Comparison of ENCODE assay signal across 8 cellular contexts in the genomic region with DNA sequence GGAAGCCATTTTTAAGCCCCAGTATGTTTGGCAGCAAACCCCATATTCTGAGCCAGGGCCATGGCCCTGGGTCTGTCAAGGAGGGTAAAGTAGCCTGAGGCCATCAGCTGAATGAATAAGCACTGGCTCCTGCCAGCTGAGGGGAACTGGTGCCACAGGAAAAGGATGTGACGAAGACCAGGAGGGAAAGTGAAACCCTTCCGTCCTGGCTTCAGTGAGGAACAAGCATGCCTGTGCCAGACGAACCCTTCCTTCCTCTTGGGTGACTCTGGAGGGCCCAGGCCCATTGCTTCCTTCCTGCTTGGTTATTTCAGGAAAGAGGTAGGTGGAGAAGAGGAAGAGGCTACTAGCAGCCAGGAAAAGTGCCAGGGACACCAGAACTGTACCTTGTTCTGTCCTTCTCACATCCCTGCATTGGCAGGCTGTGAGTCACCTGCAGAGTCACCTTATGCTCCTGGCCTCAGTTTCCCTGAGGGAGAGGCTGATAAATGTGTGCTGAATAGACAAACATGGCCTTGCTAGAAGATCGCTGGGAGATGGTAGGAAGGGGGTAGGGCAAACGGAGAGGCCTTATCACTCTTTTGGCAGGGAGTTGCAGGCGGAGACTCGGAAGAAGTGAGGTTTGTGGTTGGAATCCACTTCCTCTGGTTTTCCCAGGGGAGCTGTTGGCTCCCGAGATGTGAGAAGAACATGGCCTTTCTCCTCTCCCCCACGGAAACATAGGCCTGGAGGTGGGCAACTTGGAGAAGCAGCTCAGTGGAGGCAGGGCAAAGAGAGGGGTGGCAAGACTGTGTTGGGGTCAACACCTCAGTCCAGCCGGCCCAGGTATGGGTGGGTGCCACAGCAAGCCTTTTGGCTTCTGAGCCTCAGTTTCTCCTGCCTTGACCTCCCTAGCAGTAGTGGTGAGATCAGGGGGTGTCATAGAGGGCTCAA. TPM values are rescaled to one million over a fixed set of nuclear protein-coding genes. Genes with fewer than 3 reads are reported as not detected.
DNase-seq lines count a peak whose midpoint lies in the region; ATAC-seq, FAIRE-seq and TF ChIP-seq lines count a peak whose summit lies in the region.

No MANE protein-coding gene starts in this region.

- TF ChIP-seq CTCF in GM12864 (IDR thresholded peaks at IDR 0.05; ENCODE audit: low read depth, low read length, missing control alignments) (no peak), RWPE1 (conservative IDR thresholded peaks at IDR 0.05; ENCODE audit: low read depth) (no peak), progenitor cell of endocrine pancreas (IDR thresholded peaks at IDR 0.05; ENCODE audit: unreplicated experiment) (no peak), D721Med (IDR thresholded peaks at IDR 0.05; ENCODE audit: insufficient read depth, missing control alignments) (no peak)

- H3K9me3 Mint-ChIP-seq in progenitor cell of endocrine pancreas (ENCODE audit: low read depth): no peaks in the 10 kb centered on the region

- no peaks in the 10 kb centered on the region for H3K27me3 Mint-ChIP-seq in progenitor cell of endocrine pancreas

- DNase-seq in GM12864 (ENCODE audit: low read depth) (no peak), RWPE1 (ENCODE audit: low spot score) (peak; percentile 84), globus pallidus (ENCODE audit: low spot score) (peak; percentile 76), progenitor cell of endocrine pancreas (ENCODE audit: low spot score, unreplicated experiment) (no peak), ureter (ENCODE audit: low spot score) (peak; percentile 71), D721Med (ENCODE audit: insufficient read length, low spot score) (no peak)
- peak; percentile 50 for DNase-seq in activated effector memory CD4-positive, alpha-beta T cell treated with Interleukin-2 at 50 U/mL for 16 hours

- peak overlapping the region; percentile 77 for H3K27ac ChIP-seq in RWPE1

- H3K27ac Mint-ChIP-seq in progenitor cell of endocrine pancreas: peak overlapping the region; percentile 23

- peak overlapping the region; percentile 47 for H3K4me3 ChIP-seq in GM12864 (ENCODE audit: low read depth, low read length)

- H3K4me1 Mint-ChIP-seq in progenitor cell of endocrine pancreas (ENCODE audit: low read depth): peaks cover 48% of the 10 kb centered on the region

- CTCF ChIA-PET in RWPE1 (lab: Yijun Ruan, JAX): interaction anchor here (0.7 to 3.8 kb wide), 5 partner anchors 14 to 49 kb away, joined by 3 to 18 read pairs (median 5); no protein-coding TSS in a partner anchor

- no peak overlapping the region for H3K4me3 Mint-ChIP-seq in progenitor cell of endocrine pancreas (ENCODE audit: low read depth)

- peaks cover 20% of the 10 kb centered on the region for H3K36me3 Mint-ChIP-seq in progenitor cell of endocrine pancreas (ENCODE audit: insufficient read depth)

- POLR2A ChIA-PET in RWPE1 (lab: Yijun Ruan, JAX; ENCODE audit: low non-redundant PET): interaction anchor here (0.8 kb wide), 1 partner anchor 49 kb away, joined by 3 read pairs; no protein-coding TSS in a partner anchor

- no peak for FAIRE-seq in D721Med (lab: Jason Lieb, UNC)

- ATAC-seq in HG02870 (IDR thresholded peaks at IDR 0.05; ENCODE audit: unreplicated experiment): peak; percentile 53

RNA-seq across cellular contexts. Expression of a gene that starts 37.4 kb away (rescaled TPM):
- total RNA-seq in progenitor cell of endocrine pancreas (not detected in 2 replicates), ureter (4.0 TPM)

RNA-seq across cellular contexts. Expression of a gene that starts 47.5 kb away (rescaled TPM):
- total RNA-seq in progenitor cell of endocrine pancreas (130 and 136 TPM in 2 replicates), ureter (91.4 TPM)

Comparison
In these comparisons a context has a peak if more than half of its experiments do, and no peak if none do; other contexts are left out.
1. DNase-seq: peak in RWPE1 (single experiment), activated effector memory CD4-positive, alpha-beta T cell treated with Interleukin-2 at 50 U/mL for 16 hours (single experiment), globus pallidus (single experiment) and ureter (single experiment); none in GM12864 (single experiment), progenitor cell of endocrine pancreas (single experiment) and D721Med (single experiment).